In genomic region chr10:104353325-104354048, GRCh38 we compare ENCODE assay signal across 8 cellular contexts. TPM values are rescaled to one million over a fixed set of nuclear protein-coding genes. Genes with fewer than 3 reads are reported as not detected.
DNase-seq lines count a peak whose midpoint lies in the region; ATAC-seq and TF ChIP-seq lines count a peak whose summit lies in the region.

CFAP58 (plus strand) TSS chr10:104353833; CDS start chr10:104353898, 65 bp downstream.

- DNase-seq in NCI-H1105 treated with DMSO at 0.1 percent for 48 hours (lab: John Stamatoyannopoulos, UW) = peak; percentile 58
- peak; percentile 86 for DNase-seq in SW480 (ENCODE audit: low spot score)
- DNase-seq in activated naive CD8-positive, alpha-beta T cell treated with anti-CD3 and anti-CD28 coated beads, Interleukin-2, amount 50 U/mL, for 24 hours = peak; percentile 91
- peak; percentile 94 to 97 (median 96) for DNase-seq in right cardiac atrium
- peak; percentile 86 for DNase-seq in renal cortical epithelial cell (ENCODE audit: low read depth)
- peak in 1 of 2 donors; percentile 96 for DNase-seq in vagina (ENCODE audit: extremely low spot score in 2 of 2)

- intact Hi-C loops in right cardiac atrium (cut with DNase I) (loop anchor here in 2 of 4 donors (5.0 kb wide), 2 partner anchors 51 to 61 kb away; no protein-coding TSS in a partner anchor), vagina (cut with DNase I) (no loop called here)

- TF ChIP-seq CTCF in GM12875 (IDR thresholded peaks at IDR 0.05; ENCODE audit: borderline replicate concordance, insufficient read depth, low read depth, low read length) (peak; percentile 67), vagina (IDR thresholded peaks at IDR 0.05) (peak; percentile 41 to 45 (median 43))

- peak in 1 of 2 donors; percentile 15 for TF ChIP-seq POLR2A in vagina (IDR thresholded peaks at IDR 0.05)

- H3K27ac ChIP-seq in right cardiac atrium (ENCODE audit: low read length) (no peak within 1 kb of the TSS), vagina (peak within 1 kb of the TSS; percentile 18)

- H3K27me3 ChIP-seq in right cardiac atrium (ENCODE audit: control insufficient read depth, insufficient read depth) = no peaks in the 10 kb centered on the region
- no peaks in the 10 kb centered on the region for H3K27me3 ChIP-seq in vagina

- no peaks in the 10 kb centered on the region for H3K9me3 ChIP-seq in right cardiac atrium (ENCODE audit: control insufficient read depth, low read length)
- H3K9me3 ChIP-seq in vagina = no peaks in the 10 kb centered on the region

- peak within 1 kb of the TSS; percentile 57 for H3K27ac Mint-ChIP-seq in activated naive CD8-positive, alpha-beta T cell treated with anti-CD3 and anti-CD28 coated beads, Interleukin-2, amount 50 U/mL, for 24 hours

- H3K36me3 ChIP-seq in vagina = no peaks in the 10 kb centered on the region

- ATAC-seq in HG02759 (IDR thresholded peaks at IDR 0.05; ENCODE audit: unreplicated experiment) = peak; percentile 73
- peak; percentile 75 for ATAC-seq in activated naive CD8-positive, alpha-beta T cell treated with anti-CD3 and anti-CD28 coated beads, Interleukin-2, amount 50 U/mL, for 24 hours
- peak; percentile 95 for ATAC-seq in right cardiac atrium

- H3K27me3 Mint-ChIP-seq in activated naive CD8-positive, alpha-beta T cell treated with anti-CD3 and anti-CD28 coated beads, Interleukin-2, amount 50 U/mL, for 24 hours = no peaks in the 10 kb centered on the region

- H3K4me1 ChIP-seq in right cardiac atrium (ENCODE audit: control insufficient read depth, insufficient read depth, low read length) (peaks cover 3% of the 10 kb centered on the region), vagina (peaks cover 24% of the 10 kb centered on the region)

- H3K4me3 Mint-ChIP-seq in activated naive CD8-positive, alpha-beta T cell treated with anti-CD3 and anti-CD28 coated beads, Interleukin-2, amount 50 U/mL, for 24 hours = no peak within 1 kb of the TSS

- H3K4me3 ChIP-seq in GM12875 (ENCODE audit: low read depth, low read length) (peak within 1 kb of the TSS; percentile 12), right cardiac atrium (ENCODE audit: low read length) (peak within 1 kb of the TSS; percentile 24), vagina (peak within 1 kb of the TSS; percentile 42 to 43)

- H3K4me1 Mint-ChIP-seq in activated naive CD8-positive, alpha-beta T cell treated with anti-CD3 and anti-CD28 coated beads, Interleukin-2, amount 50 U/mL, for 24 hours = peaks cover 2% of the 10 kb centered on the region

- H3K9me3 Mint-ChIP-seq in activated naive CD8-positive, alpha-beta T cell treated with anti-CD3 and anti-CD28 coated beads, Interleukin-2, amount 50 U/mL, for 24 hours = no peaks in the 10 kb centered on the region

- H3K36me3 Mint-ChIP-seq in activated naive CD8-positive, alpha-beta T cell treated with anti-CD3 and anti-CD28 coated beads, Interleukin-2, amount 50 U/mL, for 24 hours (ENCODE audit: low read depth) = no peaks in the 10 kb centered on the region

- WGBS in right cardiac atrium = 3% methylated on average over 43 of the region's 43 CpGs

RNA-seq across cellular contexts. Expression of gene CFAP58, which starts in this region (rescaled TPM):
- total RNA-seq in right cardiac atrium = 1 to 10 TPM; 2.9 to 5.4 (median 3.4) TPM
- 2.9 TPM for polyA plus RNA-seq in right cardiac atrium
- 0.75 and 1.6 TPM in 2 replicates for total RNA-seq in renal cortical epithelial cell
- 0.49 TPM for total RNA-seq in vagina
